Comparison of ENCODE assay signal across 1 cellular context in genomic region chr3:52289747-52290595, GRCh38.
TF ChIP-seq lines count a peak whose summit lies in the region.

No MANE protein-coding gene starts in this region.

TF ChIP-seq in HCT116, 20 proteins besides CTCF, POLR2A, EP300 and RAD21:
- TF ChIP-seq, protein P1, sequence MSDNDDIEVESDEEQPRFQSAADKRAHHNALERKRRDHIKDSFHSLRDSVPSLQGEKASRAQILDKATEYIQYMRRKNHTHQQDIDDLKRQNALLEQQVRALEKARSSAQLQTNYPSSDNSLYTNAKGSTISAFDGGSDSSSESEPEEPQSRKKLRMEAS (IDR thresholded peaks at IDR 0.05), result no peak
- TF ChIP-seq SRF (IDR thresholded peaks at IDR 0.05; ENCODE audit: low read depth), result no peak
- no peak for TF ChIP-seq ATF3 (IDR thresholded peaks at IDR 0.05)
- no peak for TF ChIP-seq EZH2 (IDR thresholded peaks at IDR 0.05)
- no peak for TF ChIP-seq EGR1 (IDR thresholded peaks at IDR 0.05; ENCODE audit: low read depth)
- TF ChIP-seq ELF1 (IDR thresholded peaks at IDR 0.05; ENCODE audit: borderline replicate concordance, low read depth), result no peak
- no peak for TF ChIP-seq ZNF274 (IDR thresholded peaks at IDR 0.05; ENCODE audit: low read depth, low read length)
- no peak for TF ChIP-seq JUND (IDR thresholded peaks at IDR 0.05)
- no peak for TF ChIP-seq REST (IDR thresholded peaks at IDR 0.05; ENCODE audit: low read depth)
- TF ChIP-seq FOSL1 (IDR thresholded peaks at IDR 0.05; ENCODE audit: low read depth), result no peak
- no peak for TF ChIP-seq SIN3A (IDR thresholded peaks at IDR 0.05; ENCODE audit: low read depth)
TF ChIP-seq in HCT116: peak in this region for 0.
